ENCODE assay signal across 26 cellular contexts in genomic region chr18:28716321-28716720, GRCh38.
"Had no signal": no experiment of that assay in that cellular context is flagged by ENCODE, and none has a peak within 500 bp of the region (broad histone marks: within the 10 kb centered on the region; RNA-seq: fewer than 3 reads in every experiment).

No MANE protein-coding gene starts in this region.

- H3K9ac ChIP-seq: neural progenitor cell, parathyroid adenoma had no signal

- H3K79me2 ChIP-seq: parathyroid adenoma had no signal

- H3K36me3 Mint-ChIP-seq: naive thymus-derived CD4-positive, alpha-beta T cell; neural progenitor cell had no signal

- H3K4me1 Mint-ChIP-seq: naive thymus-derived CD4-positive, alpha-beta T cell; nephron had no signal

- ATAC-seq: foreskin keratinocyte; heart right ventricle; left cardiac atrium; left lung; naive thymus-derived CD4-positive, alpha-beta T cell; sciatic nerve had no signal

- H2AFZ ChIP-seq: neural progenitor cell, parathyroid adenoma had no signal

- H3K27ac Mint-ChIP-seq: naive thymus-derived CD4-positive, alpha-beta T cell; nephron; neural progenitor cell; progenitor cell of endocrine pancreas had no signal

- H3K36me3 ChIP-seq: heart right ventricle, left lung, neural progenitor cell, stomach, thyroid gland, vagina had no signal

- H3K9me3 Mint-ChIP-seq: neural progenitor cell had no signal

- H3K27me3 ChIP-seq: dorsolateral prefrontal cortex, foreskin keratinocyte, heart right ventricle, left lung, neural progenitor cell, stomach, thyroid gland, vagina had no signal

- H3K4me3 ChIP-seq: dorsolateral prefrontal cortex, heart right ventricle, left lung, neural progenitor cell, smooth muscle cell, stomach, thyroid gland, vagina had no signal

- H3K4me1 ChIP-seq: foreskin keratinocyte, heart right ventricle, left lung, parathyroid adenoma, stomach, thyroid gland, vagina had no signal

- H3K4me2 ChIP-seq: neural progenitor cell, smooth muscle cell had no signal

- H3K27me3 Mint-ChIP-seq: naive thymus-derived CD4-positive, alpha-beta T cell; progenitor cell of endocrine pancreas had no signal

- H3K9me3 ChIP-seq: thyroid gland, vagina had no signal

- DNase-seq: dorsolateral prefrontal cortex; effector CD4-positive, alpha-beta T cell; foreskin keratinocyte; glutamatergic neuron; heart right ventricle; hippocampal formation; left cardiac atrium; left lung; mesendoderm; midbrain; naive thymus-derived CD4-positive, alpha-beta T cell; stimulated activated CD4-positive, alpha-beta T cell treated with anti-CD3 and anti-CD28 coated beads, Interleukin-12 subunit alpha, Interleukin-12 subunit beta, amount 100 ng/mL, for 4 hours; stimulated activated CD4-positive, alpha-beta T cell treated with anti-CD3 and anti-CD28 coated beads, Interleukin-1b, Interleukin-23, amount 100 ng/mL, for 48 hours; stimulated activated CD4-positive, alpha-beta T cell treated with anti-CD3 and anti-CD28 coated beads, Interleukin-4, amount 100 ng/mL, for 1 hour; stimulated activated CD8-positive, alpha-beta memory T cell treated with anti-CD3 and anti-CD28 coated beads, Interleukin-4, amount 100 ng/mL, for 48 hours; stimulated activated naive CD4-positive, alpha-beta T cell; stomach; thyroid gland; trophoblast cell had no signal

- H3K4me3 Mint-ChIP-seq: naive thymus-derived CD4-positive, alpha-beta T cell; nephron; neural progenitor cell had no signal

- H3K27ac ChIP-seq: dorsolateral prefrontal cortex, foreskin keratinocyte, heart right ventricle, left lung, neural progenitor cell, parathyroid adenoma, stomach, thyroid gland, vagina had no signal
